ENCODE assay signal across 8 cellular contexts in the genomic region with DNA sequence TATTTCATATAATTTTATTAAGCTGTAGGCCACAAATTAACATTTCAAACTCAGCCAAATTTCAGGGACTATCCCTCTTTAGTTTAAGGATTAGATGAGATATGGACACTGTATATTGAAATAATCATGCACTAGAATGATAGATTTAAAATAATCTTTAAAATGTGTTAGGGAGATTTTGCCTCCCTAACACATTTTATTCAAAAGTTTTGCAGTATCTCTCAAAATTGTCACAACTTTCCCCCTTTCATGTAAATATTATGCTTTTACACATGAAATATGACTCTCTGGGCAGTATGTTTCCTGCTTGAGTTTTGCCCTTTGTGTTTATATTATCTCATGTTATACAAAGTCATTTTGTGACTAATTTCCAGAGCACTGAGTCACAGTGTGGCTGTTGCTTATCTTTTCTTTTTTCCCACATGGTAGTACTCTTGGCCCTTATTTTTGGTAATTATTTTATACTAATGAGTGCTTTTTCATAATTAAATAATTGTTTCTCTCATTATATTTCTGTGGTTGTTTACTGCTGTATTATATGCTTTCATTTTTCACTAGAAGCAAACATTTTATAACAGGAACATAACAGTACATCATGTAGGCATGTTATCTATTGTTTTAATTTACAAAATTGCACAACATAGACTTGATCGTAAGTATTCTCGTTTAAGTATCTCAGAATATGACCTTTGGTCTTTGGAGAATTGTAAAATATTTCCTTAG. TPM values are rescaled to one million over a fixed set of nuclear protein-coding genes. Genes with fewer than 3 reads are reported as not detected.
DNase-seq lines count a peak whose midpoint lies in the region; ATAC-seq and TF ChIP-seq lines count a peak whose summit lies in the region.

No MANE protein-coding gene starts in this region.

- peaks cover 3% of the 10 kb centered on the region for H3K27me3 Mint-ChIP-seq in GM23338 (ENCODE audit: insufficient read depth, low read depth, poor library complexity)
- H3K27me3 Mint-ChIP-seq in activated naive CD4-positive, alpha-beta T cell treated with anti-CD3 and anti-CD28 coated beads, Interleukin-2, amount 10 ng/mL, durations not matched to agents 7 days and 5 days, result peaks cover 11% of the 10 kb centered on the region
- peaks cover 6% of the 10 kb centered on the region for H3K27me3 Mint-ChIP-seq in activated CD4-positive, alpha-beta memory T cell treated with anti-CD3 and anti-CD28 coated beads, Interleukin-2, amount 10 ng/mL, durations not matched to agents 7 days and 5 days

- H3K9me3 ChIP-seq in SK-N-SH (no peaks in the 10 kb centered on the region), heart right ventricle (no peaks in the 10 kb centered on the region), stomach (no peaks in the 10 kb centered on the region)

- H3K9ac ChIP-seq in SK-N-SH, result peak overlapping the region; percentile 1; the same call in 1 of the 2 replicates

- no peak for ATAC-seq in GM23338
- peak in 5 of 8 donors; percentile 32 to 57 (median 43) for ATAC-seq in heart right ventricle
- no peak for ATAC-seq in GM19395 (IDR thresholded peaks at IDR 0.05; ENCODE audit: unreplicated experiment)

- H3F3A ChIP-seq in GM23338 (replicated peaks; ENCODE audit: low read depth) (no peaks in the 10 kb centered on the region), SK-N-SH (replicated peaks; ENCODE audit: insufficient read depth) (peaks cover under 1% of the 10 kb centered on the region)

- TF ChIP-seq CTCF in GM23338 (conservative IDR thresholded peaks at IDR 0.05; ENCODE audit: low read depth in 2 of 2) (no peak), SK-N-SH (IDR thresholded peaks at IDR 0.05) (no peak), heart right ventricle (IDR thresholded peaks at IDR 0.05) (no peak), stomach (IDR thresholded peaks at IDR 0.05) (no peak)

- TF ChIP-seq EP300 in SK-N-SH (IDR thresholded peaks at IDR 0.05; ENCODE audit: borderline replicate concordance in 1 of 2, low read depth in 1 of 2, low read length in 1 of 2) (0 out of 4 replicates have a peak, but pooled peaks of 1 of the 2 experiments have one; percentile 10), stomach (IDR thresholded peaks at IDR 0.05) (no peak)

- no peak overlapping the region for H3K4me3 ChIP-seq in GM23338
- peak overlapping the region in 1 of 2 experiments; percentile 6; a peak in 1 of 4 replicates for H3K4me3 ChIP-seq in SK-N-SH (ENCODE audit: low read depth in 2 of 2, low read length in 1 of 2)
- H3K4me3 ChIP-seq in heart right ventricle, result peak overlapping the region in 9 of 10 donors; percentile 33 to 61 (median 56)
- H3K4me3 ChIP-seq in stomach, result peak overlapping the region; percentile 33 to 49 (median 39)

- H3K27ac ChIP-seq in GM23338 (ENCODE audit: low read depth) (0 out of 2 replicates have a peak overlapping the region, but pooled peaks have one; percentile 17), SK-N-SH (ENCODE audit: low read depth in 2 of 2, low read length in 1 of 2) (peak overlapping the region in 1 of 2 experiments; percentile 69; a peak in 2 of 4 replicates), heart right ventricle (peak overlapping the region in 8 of 10 donors; percentile 57 to 86 (median 76)), stomach (peak overlapping the region in 4 of 5 donors; percentile 54 to 74 (median 71))

- POLR2A ChIA-PET in SK-N-SH (lab: Yijun Ruan, JAX), result no interaction called here
- POLR2A ChIA-PET in activated CD4-positive, alpha-beta memory T cell treated with anti-CD3 and anti-CD28 coated beads, Interleukin-2, amount 10 ng/mL, durations not matched to agents 7 days and 5 days (lab: Charles Lee), result no interaction called here

- H3K9me3 Mint-ChIP-seq in GM23338, result peaks cover 16% of the 10 kb centered on the region
- H3K9me3 Mint-ChIP-seq in activated naive CD4-positive, alpha-beta T cell treated with anti-CD3 and anti-CD28 coated beads, Interleukin-2, amount 10 ng/mL, durations not matched to agents 7 days and 5 days, result no peaks in the 10 kb centered on the region
- H3K9me3 Mint-ChIP-seq in activated CD4-positive, alpha-beta memory T cell treated with anti-CD3 and anti-CD28 coated beads, Interleukin-2, amount 10 ng/mL, durations not matched to agents 7 days and 5 days, result no peaks in the 10 kb centered on the region

- H3K4me3 Mint-ChIP-seq in GM23338, result no peak overlapping the region
- no peak overlapping the region for H3K4me3 Mint-ChIP-seq in activated naive CD4-positive, alpha-beta T cell treated with anti-CD3 and anti-CD28 coated beads, Interleukin-2, amount 10 ng/mL, durations not matched to agents 7 days and 5 days
- H3K4me3 Mint-ChIP-seq in activated CD4-positive, alpha-beta memory T cell treated with anti-CD3 and anti-CD28 coated beads, Interleukin-2, amount 10 ng/mL, durations not matched to agents 7 days and 5 days, result no peak overlapping the region

- H3K27ac Mint-ChIP-seq in GM23338, result no peak overlapping the region
- no peak overlapping the region for H3K27ac Mint-ChIP-seq in activated naive CD4-positive, alpha-beta T cell treated with anti-CD3 and anti-CD28 coated beads, Interleukin-2, amount 10 ng/mL, durations not matched to agents 7 days and 5 days
- H3K27ac Mint-ChIP-seq in activated CD4-positive, alpha-beta memory T cell treated with anti-CD3 and anti-CD28 coated beads, Interleukin-2, amount 10 ng/mL, durations not matched to agents 7 days and 5 days, result no peak overlapping the region

- no peak for TF ChIP-seq POLR2A in stomach (IDR thresholded peaks at IDR 0.05)

- H3K79me2 ChIP-seq in GM23338 (replicated peaks; ENCODE audit: insufficient read depth), result no peaks in the 10 kb centered on the region
- 0 out of 2 replicates have a peak, but pooled peaks cover 6% of the 10 kb centered on the region for H3K79me2 ChIP-seq in SK-N-SH (ENCODE audit: insufficient read depth)

- TF ChIP-seq RAD21 in SK-N-SH (IDR thresholded peaks at IDR 0.05; ENCODE audit: low read length), result no peak

- H3K36me3 Mint-ChIP-seq in GM23338 (ENCODE audit: low read depth), result peaks cover 14% of the 10 kb centered on the region
- H3K36me3 Mint-ChIP-seq in activated naive CD4-positive, alpha-beta T cell treated with anti-CD3 and anti-CD28 coated beads, Interleukin-2, amount 10 ng/mL, durations not matched to agents 7 days and 5 days, result no peaks in the 10 kb centered on the region
- H3K36me3 Mint-ChIP-seq in activated CD4-positive, alpha-beta memory T cell treated with anti-CD3 and anti-CD28 coated beads, Interleukin-2, amount 10 ng/mL, durations not matched to agents 7 days and 5 days (ENCODE audit: low read depth), result no peaks in the 10 kb centered on the region

- H2AFZ ChIP-seq in GM23338, result no peak overlapping the region
- H2AFZ ChIP-seq in SK-N-SH (ENCODE audit: low read depth), result no peak overlapping the region

- H3K36me3 ChIP-seq in GM23338 (ENCODE audit: insufficient read depth) (no peaks in the 10 kb centered on the region), SK-N-SH (replicated peaks in 1 of 2; ENCODE audit: control insufficient read depth in 1 of 2, insufficient read depth in 2 of 2, low read length in 1 of 2) (no peaks in the 10 kb centered on the region), heart right ventricle (no peaks in the 10 kb centered on the region), stomach (no peaks in the 10 kb centered on the region)

- 78% methylated on average over 2 of the region's 2 CpGs for WGBS in SK-N-SH (ENCODE audit: low lambda C conversion rate)
- WGBS in heart right ventricle, 2 donors, result 53 to 60% methylated on average over 2 of the region's 2 CpGs
- whole genome bisulfite sequencing in stomach, 5 donors, result 7 to 14% (median 9%) methylated on average over 2 of the region's 2 CpGs

- CTCF ChIA-PET in SK-N-SH (lab: Yijun Ruan, JAX), result no interaction called here
- CTCF ChIA-PET in activated naive CD4-positive, alpha-beta T cell treated with anti-CD3 and anti-CD28 coated beads, Interleukin-2, amount 10 ng/mL, durations not matched to agents 7 days and 5 days (lab: Charles Lee), result interaction anchor here (0.9 kb wide), 1 partner anchor 53 kb away, joined by 3 read pairs; no protein-coding TSS in a partner anchor
- CTCF ChIA-PET in activated CD4-positive, alpha-beta memory T cell treated with anti-CD3 and anti-CD28 coated beads, Interleukin-2, amount 10 ng/mL, durations not matched to agents 7 days and 5 days (lab: Charles Lee), result no interaction called here

- H3K27me3 ChIP-seq in GM23338 (ENCODE audit: insufficient read depth) (no peaks in the 10 kb centered on the region), SK-N-SH (ENCODE audit: insufficient read depth) (no peaks in the 10 kb centered on the region), heart right ventricle (no peaks in the 10 kb centered on the region), stomach (no peaks in the 10 kb centered on the region)

- H4K20me1 ChIP-seq in GM23338 (replicated peaks; ENCODE audit: insufficient read depth) (no peaks in the 10 kb centered on the region), SK-N-SH (ENCODE audit: insufficient read depth) (no peaks in the 10 kb centered on the region)

- H3K9me2 ChIP-seq in GM23338 (ENCODE audit: insufficient read depth) (no peaks in the 10 kb centered on the region), SK-N-SH (no peaks in the 10 kb centered on the region)

- H3K4me1 Mint-ChIP-seq in GM23338, result peaks cover 10% of the 10 kb centered on the region; the same call in 2 of the 3 replicates
- H3K4me1 Mint-ChIP-seq in activated naive CD4-positive, alpha-beta T cell treated with anti-CD3 and anti-CD28 coated beads, Interleukin-2, amount 10 ng/mL, durations not matched to agents 7 days and 5 days, result peaks cover 4% of the 10 kb centered on the region
- peaks cover 4% of the 10 kb centered on the region for H3K4me1 Mint-ChIP-seq in activated CD4-positive, alpha-beta memory T cell treated with anti-CD3 and anti-CD28 coated beads, Interleukin-2, amount 10 ng/mL, durations not matched to agents 7 days and 5 days

- intact Hi-C loops in heart right ventricle (cut with DNase I), result no loop called here
- intact Hi-C loops in stomach (cut with DNase I; ENCODE audit: low total_unique reads), result no loop called here

- H3K4me1 ChIP-seq in GM23338 (ENCODE audit: insufficient read depth) (peaks cover 12% of the 10 kb centered on the region; the same call in 1 of the 2 replicates), SK-N-SH (ENCODE audit: control insufficient read depth in 1 of 2, insufficient read depth in 2 of 2, low read depth in 1 of 2, low read length in 1 of 2) (peaks cover 0 to 13% of the 10 kb centered on the region in 2 experiments; a peak in 2 of 4 replicates), heart right ventricle (peaks cover 0 to 32% (median 13%) of the 10 kb centered on the region in 9 donors), stomach (peaks cover 0 to 40% (median 10%) of the 10 kb centered on the region in 4 donors)

- DNase-seq in GM23338 (ENCODE audit: low spot score) (no peak), SK-N-SH (no peak), heart right ventricle (no peak), stomach (no peak), GDM1 (lab: John Stamatoyannopoulos, UW) (no peak)
- no peak for DNase-seq in activated naive CD4-positive, alpha-beta T cell treated with anti-CD3 and anti-CD28 coated beads, Interleukin-2, amount 10 ng/mL, durations not matched to agents 7 days and 5 days
- DNase-seq in activated CD4-positive, alpha-beta memory T cell treated with anti-CD3 and anti-CD28 coated beads, Interleukin-2, amount 10 ng/mL, durations not matched to agents 7 days and 5 days, result no peak

- H3K4me2 ChIP-seq in GM23338 (no peak overlapping the region), SK-N-SH (no peak overlapping the region)

RNA-seq across cellular contexts. Expression of a gene that starts 1.1 kb away (rescaled TPM):
- total RNA-seq in GM23338 (2014; rRNA removed; shearing (Covaris generic)), result 0.58 and 1.8 TPM in 2 replicates
- polyA plus RNA-seq in GM23338 (2016; fragmentation: Nextera tagmentation; extraction: Ambion mirVana) (1.9 and 2.2 TPM in 2 replicates), SK-N-SH (2012; rRNA removed) (2.1 and 2.3 TPM in 2 replicates), heart right ventricle (10 to 100 TPM; 27.1 to 32.0 TPM), stomach (10 to 100 TPM; 10.3 to 13.6 (median 12.1) TPM)
- 3.5 and 4.0 TPM in 2 replicates for polyA plus RNA-seq in SK-N-SH (2012; cell fraction: cytosol; rRNA removed)
- polyA plus RNA-seq in SK-N-SH (2012; cell fraction: nucleus; rRNA removed), result 0.62 and 1.8 TPM in 2 replicates
- total RNA-seq in heart right ventricle (10 to 100 TPM; 12.6 to 51.0 (median 19.3) TPM), stomach (100 to 1,000 TPM in 1 of 5 donors, 10 to 100 TPM in 3, 1 to 10 TPM in 1; 7.5 to 118 (median 23.9) TPM)
- not detected for total RNA-seq in activated CD4-positive, alpha-beta memory T cell treated with anti-CD3 and anti-CD28 coated beads, Interleukin-2, amount 10 ng/mL, durations not matched to agents 7 days and 5 days

Comparison
In these comparisons a context has a peak if more than half of its experiments do, and no peak if none do; other contexts are left out.
1. ATAC-seq: peak in heart right ventricle (5 of 8); none in GM23338 (single experiment) and GM19395 (single experiment).